Comparison of ENCODE assay signal across 19 cellular contexts in the genomic region with DNA sequence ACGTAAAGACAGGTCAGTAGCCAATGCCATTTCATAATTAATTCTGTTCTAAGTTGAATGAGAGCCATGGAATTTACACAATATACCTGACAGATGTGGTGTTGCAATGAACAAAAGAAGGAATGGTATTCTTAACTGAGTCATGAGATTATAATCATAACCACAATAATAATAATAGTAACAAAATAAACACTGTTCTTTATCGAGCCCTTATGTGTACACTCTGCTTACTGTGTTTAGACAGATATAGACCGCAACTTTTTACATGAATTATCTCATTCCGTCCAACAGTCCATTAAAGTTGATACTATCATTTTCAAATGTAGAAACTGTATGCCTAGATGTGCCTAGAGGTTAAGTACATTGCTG. TPM values are rescaled to one million over a fixed set of nuclear protein-coding genes. Genes with fewer than 3 reads are reported as not detected.
DNase-seq lines count a peak whose midpoint lies in the region; ATAC-seq and TF ChIP-seq lines count a peak whose summit lies in the region.
"Had no signal": no experiment of that assay in that cellular context is flagged by ENCODE, and none has a peak within 500 bp of the region (broad histone marks: within the 10 kb centered on the region; RNA-seq: fewer than 3 reads in every experiment).

No MANE protein-coding gene starts in this region.

- H3K4me1 ChIP-seq in gastrocnemius medialis: peaks cover 25 to 33% of the 10 kb centered on the region in 2 donors

- intact Hi-C loops in gastrocnemius medialis (cut with DNase I; ENCODE audit: low total_unique reads): no loop called here

- H3K36me3 ChIP-seq in gastrocnemius medialis: no peaks in the 10 kb centered on the region
- H3K36me3 ChIP-seq: ovary, thoracic aorta had no signal

- in situ Hi-C loops in gastrocnemius medialis (cut with MboI; ENCODE audit: low sequenced_read_pairs in 4 of 4): no loop called here

- H3K4me3 ChIP-seq in fibroblast of pulmonary artery (replicated peaks; ENCODE audit: low read depth, low read length): no peak overlapping the region
- no peak overlapping the region for H3K4me3 ChIP-seq in gastrocnemius medialis
- H3K4me3 ChIP-seq: mucosa of descending colon, ovary, thoracic aorta had no signal

- H3K9me3 ChIP-seq in gastrocnemius medialis: no peaks in the 10 kb centered on the region
- H3K9me3 ChIP-seq: mucosa of descending colon, ovary, thoracic aorta had no signal

- TF ChIP-seq CTCF in fibroblast of pulmonary artery (IDR thresholded peaks at IDR 0.05; ENCODE audit: low read length, missing control alignments) (no peak), gastrocnemius medialis (IDR thresholded peaks at IDR 0.05 in 4 of 5, conservative IDR thresholded peaks at IDR 0.05 in 1 of 5) (no peak)

- H3K27ac ChIP-seq in gastrocnemius medialis: no peak overlapping the region
- H3K27ac ChIP-seq: C4-2B, ovary, thoracic aorta had no signal

- TF ChIP-seq POLR2A in gastrocnemius medialis (IDR thresholded peaks at IDR 0.05): no peak

- ATAC-seq in gastrocnemius medialis: peak; percentile 37 to 46
- ATAC-seq: activated naive CD8-positive, alpha-beta T cell treated with anti-CD3 and anti-CD28 coated beads, Interleukin-2, amount 50 U/mL, for 24 hours; left cardiac atrium had no signal

- H3K27me3 ChIP-seq in gastrocnemius medialis: no peaks in the 10 kb centered on the region
- H3K27me3 ChIP-seq: ovary had no signal

- DNase-seq in HCEC 1CT: peak; percentile 76
- DNase-seq in astrocyte of the hippocampus (ENCODE audit: low read depth, low spot score): peak; percentile 53
- DNase-seq in fibroblast of pulmonary artery (ENCODE audit: low read depth): peak; percentile 82
- DNase-seq in gastrocnemius medialis: no peak
- DNase-seq in HuH-7 (ENCODE audit: low spot score): no peak
- DNase-seq in stimulated activated CD4-positive, alpha-beta T cell treated with anti-CD3 and anti-CD28 coated beads, Interleukin-4, amount 100 ng/mL, for 4 hours: no peak
- no peak for DNase-seq in NK-92 (lab: John Stamatoyannopoulos, UW; ENCODE audit: unreplicated experiment)
- DNase-seq: activated CD4-positive, alpha-beta memory T cell treated with anti-CD3 and anti-CD28 coated beads, Interleukin-2, amount 10 ng/mL, durations not matched to agents 7 days and 5 days; activated naive CD8-positive, alpha-beta T cell treated with anti-CD3 and anti-CD28 coated beads, Interleukin-2, amount 50 U/mL, for 24 hours; DMS153; hypothalamus; left cardiac atrium; mucosa of descending colon; NCI-H1092; NCI-H82; ovary; small intestine had no signal

RNA-seq across cellular contexts. Expression of a gene that starts 28.2 kb away (rescaled TPM):
- total RNA-seq in gastrocnemius medialis: not detected
- total RNA-seq: activated CD4-positive, alpha-beta memory T cell treated with anti-CD3 and anti-CD28 coated beads, Interleukin-2, amount 10 ng/mL, durations not matched to agents 7 days and 5 days; left cardiac atrium; mucosa of descending colon; ovary; thoracic aorta had no signal

Comparison
In these comparisons a context has a peak if more than half of its experiments do, and no peak if none do; other contexts are left out.
1. DNase-seq: peak in HCEC 1CT (single experiment), astrocyte of the hippocampus (single experiment) and fibroblast of pulmonary artery (single experiment); none in gastrocnemius medialis (0 of 2), HuH-7 (single experiment), stimulated activated CD4-positive, alpha-beta T cell treated with anti-CD3 and anti-CD28 coated beads, Interleukin-4, amount 100 ng/mL, for 4 hours (0 of 2) and NK-92 (single experiment).